Comparison of ENCODE assay signal across 8 cellular contexts in the genomic region with DNA sequence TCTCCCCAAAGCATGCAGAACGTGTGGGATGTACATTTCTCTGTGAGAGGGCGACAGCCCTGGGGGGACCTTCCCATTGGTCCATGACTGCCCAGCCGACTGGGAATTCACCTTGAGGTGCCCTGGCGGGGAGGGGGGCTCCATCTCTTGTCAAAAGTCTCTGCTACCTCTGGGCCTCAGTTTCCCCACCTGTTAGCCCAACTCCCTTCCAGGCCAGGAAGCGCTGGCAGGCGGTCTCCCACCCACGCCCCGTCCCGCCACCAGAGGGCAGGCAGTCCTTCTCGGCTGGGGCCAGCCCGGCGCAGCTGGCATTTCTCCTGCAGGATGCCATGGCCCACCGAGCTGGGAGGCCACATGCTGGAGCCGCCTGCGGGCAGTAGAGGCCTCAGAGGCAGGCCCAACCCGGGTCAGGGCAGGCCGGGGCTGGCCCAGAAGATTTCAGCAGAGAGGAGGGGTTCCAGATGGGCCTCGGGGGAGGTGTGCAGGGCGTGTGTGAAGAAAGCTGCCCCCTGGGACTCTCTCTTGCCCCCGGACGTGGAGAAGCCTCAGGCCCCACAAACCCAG. TPM values are rescaled to one million over a fixed set of nuclear protein-coding genes. Genes with fewer than 3 reads are reported as not detected.
DNase-seq lines count a peak whose midpoint lies in the region; ATAC-seq, FAIRE-seq and TF ChIP-seq lines count a peak whose summit lies in the region.

No MANE protein-coding gene starts in this region.

- CTCF ChIA-PET in CD4-positive, alpha-beta memory T cell (lab: Charles Lee; ENCODE audit: partially characterized antibody): interaction anchor here (0.9 to 8.4 kb wide), 14 partner anchors 9 to 117 kb away, joined by 3 to 72 read pairs (median 10); partner anchors contain the start of genes CD7 and HEXD
- CTCF ChIA-PET in GM12878 (lab: Yijun Ruan, JAX): interaction anchor here (0.7 to 8.7 kb wide), 19 partner anchors 8 to 270 kb away, joined by 3 to 94 read pairs (median 4); partner anchors contain the start of gene RAC3

- no peak for TF ChIP-seq POLR2A in GM12878 (IDR thresholded peaks at IDR 0.05; ENCODE audit: low read depth, low read length)

- peak overlapping the region; percentile 64 for H3K27ac ChIP-seq in CD4-positive, alpha-beta memory T cell (ENCODE audit: low read depth, low read length)
- H3K27ac ChIP-seq in GM12878 (ENCODE audit: control insufficient read depth, insufficient read depth) (no peak overlapping the region), hepatocyte (no peak overlapping the region)

- no peaks in the 10 kb centered on the region for H3K9me2 ChIP-seq in hepatocyte (replicated peaks; ENCODE audit: insufficient read depth)

- H3K27me3 Mint-ChIP-seq in CD4-positive, alpha-beta memory T cell: no peaks in the 10 kb centered on the region

- H3K27me3 ChIP-seq in CD4-positive, alpha-beta memory T cell (ENCODE audit: insufficient read depth, low read length): no peaks in the 10 kb centered on the region
- H3K27me3 ChIP-seq in GM12878 (replicated peaks in 1 of 2; ENCODE audit: control insufficient read depth in 2 of 2, insufficient read depth in 2 of 2, low read length in 1 of 2) (no peaks in the 10 kb centered on the region; a peak in 1 of 4 replicates), hepatocyte (no peaks in the 10 kb centered on the region)

- SMC1A ChIA-PET in GM12878 (lab: Charles Lee; ENCODE audit: uncharacterized antibody, unreplicated experiment): interaction anchor here (0.6 to 5.1 kb wide), 15 partner anchors 11 to 362 kb away, joined by 3 to 42 read pairs (median 4); partner anchors contain the start of gene CD7

- H3K27ac Mint-ChIP-seq in CD4-positive, alpha-beta memory T cell: peak overlapping the region; percentile 72 to 100 (median 100)

- TF ChIP-seq CTCF in GM12878 (IDR thresholded peaks at IDR 0.05 in 2 of 3, conservative IDR thresholded peaks at IDR 0.05 in 1 of 3; ENCODE audit: control insufficient read depth in 2 of 3, extremely low read depth in 1 of 3, insufficient read depth in 1 of 3, low read depth in 3 of 3, low read length in 3 of 3) (peak; percentile 63 to 92 (median 79)), hepatocyte (IDR thresholded peaks at IDR 0.05; ENCODE audit: poor library complexity) (peak; percentile 62)

- FAIRE-seq in GM12878 (lab: Jason Lieb, UNC): no peak

- TF ChIP-seq EP300 in GM12878 (IDR thresholded peaks at IDR 0.05; ENCODE audit: borderline replicate concordance in 1 of 2, control insufficient read depth in 1 of 2, low read depth in 2 of 2, low read length in 2 of 2): no peak; a peak in 1 of 4 replicates

- DNase-seq in CD4-positive, alpha-beta memory T cell: peak; percentile 54 to 67 (median 56)
- DNase-seq in HT-29 (ENCODE audit: low spot score) (peak; percentile 64), T-helper 1 cell (peak in 4 of 5 donors; percentile 55 to 68 (median 56)), GM12878 (ENCODE audit: low read depth, low spot score) (no peak), hepatocyte (ENCODE audit: low spot score) (peak; percentile 76), NCI-H2107 treated with DMSO at 0.1 percent for 48 hours (lab: John Stamatoyannopoulos, UW; ENCODE audit: unreplicated experiment) (no peak), NCI-H2029 (lab: John Stamatoyannopoulos, UW) (no peak)
- DNase-seq in stimulated activated CD4-positive, alpha-beta T cell treated with anti-CD3 and anti-CD28 coated beads, Interleukin-2, amount 100 ng/mL, for 24 hours: peak; percentile 71 to 82

- peaks cover 97% of the 10 kb centered on the region for H3K4me1 ChIP-seq in CD4-positive, alpha-beta memory T cell (ENCODE audit: insufficient read depth, low read length)
- H3K4me1 ChIP-seq in GM12878 (ENCODE audit: control insufficient read depth, insufficient read depth, low read length) (peaks cover 43% of the 10 kb centered on the region), hepatocyte (ENCODE audit: insufficient read depth) (peaks cover 60% of the 10 kb centered on the region)

- POLR2A ChIA-PET in CD4-positive, alpha-beta memory T cell (lab: Charles Lee; ENCODE audit: partially characterized antibody): interaction anchor here (1.0 to 10.4 kb wide), 13 partner anchors 9 to 100 kb away, joined by 3 to 172 read pairs (median 14); partner anchors contain the start of genes CD7, CSNK1D, SECTM1 and SLC16A3
- POLR2A ChIA-PET in GM12878 (lab: Charles Lee): interaction anchor here (1.1 to 4.0 kb wide), 6 partner anchors 9 to 95 kb away, joined by 4 to 32 read pairs (median 6); no protein-coding TSS in a partner anchor

- ATAC-seq in GM12878: peak; percentile 19

- H3K9ac ChIP-seq in GM12878 (ENCODE audit: control insufficient read depth, insufficient read depth, low read length): no peak overlapping the region

- WGBS in GM12878 (ENCODE audit: insufficient coverage, insufficient replicate concordance, low lambda C conversion rate, missing lambda C conversion rate): 23% methylated on average over 21 of the region's 21 CpGs
- 60% methylated on average over 20 of the region's 21 CpGs for WGBS in hepatocyte (ENCODE audit: low lambda C conversion rate, missing lambda C conversion rate)

- RAD21 ChIA-PET in GM12878 (lab: Charles Lee; ENCODE audit: unreplicated experiment): interaction anchor here (1.0 to 7.9 kb wide), 15 partner anchors 8 to 271 kb away, joined by 3 to 77 read pairs (median 5); partner anchors contain the start of genes CSNK1D and SLC16A3

- peaks cover 35 to 91% (median 67%) of the 10 kb centered on the region in 4 donors for H3K4me1 Mint-ChIP-seq in CD4-positive, alpha-beta memory T cell

- H3K4me3 ChIP-seq in CD4-positive, alpha-beta memory T cell (ENCODE audit: low read length in 2 of 2): no peak overlapping the region
- H3K4me3 ChIP-seq in GM12878 (no peak overlapping the region), hepatocyte (no peak overlapping the region)

- H3K79me2 ChIP-seq in GM12878 (ENCODE audit: control insufficient read depth, insufficient read depth, low read length) (no peaks in the 10 kb centered on the region), hepatocyte (no peaks in the 10 kb centered on the region)

- no peak overlapping the region for H3K4me2 ChIP-seq in GM12878 (ENCODE audit: control insufficient read depth, insufficient read depth)
- H3K4me2 ChIP-seq in hepatocyte: no peak overlapping the region

- H3K36me3 ChIP-seq in CD4-positive, alpha-beta memory T cell (ENCODE audit: insufficient read depth, low read length): no peaks in the 10 kb centered on the region
- H3K36me3 ChIP-seq in GM12878 (ENCODE audit: control insufficient read depth in 2 of 2, insufficient read depth in 2 of 2, low read length in 1 of 2) (no peaks in the 10 kb centered on the region), hepatocyte (replicated peaks; ENCODE audit: insufficient read depth, low read depth) (no peaks in the 10 kb centered on the region)

- H3K36me3 Mint-ChIP-seq in CD4-positive, alpha-beta memory T cell: peaks cover 0 to 13% of the 10 kb centered on the region in 2 donors

- peak; percentile 60 for TF ChIP-seq RAD21 in GM12878 (IDR thresholded peaks at IDR 0.05; ENCODE audit: insufficient read depth, low read depth, low read length)

- intact Hi-C loops in CD4-positive, alpha-beta memory T cell (cut with micrococcal nuclease): no loop called here
- intact Hi-C loops in GM12878 (cut with micrococcal nuclease; ENCODE audit: unreplicated experiment): no loop called here

- H3K9me3 ChIP-seq in CD4-positive, alpha-beta memory T cell (ENCODE audit: control insufficient read depth in 1 of 2, low read length in 2 of 2): no peaks in the 10 kb centered on the region
- H3K9me3 ChIP-seq in GM12878 (replicated peaks; ENCODE audit: control insufficient read depth, insufficient read depth, low read length) (no peaks in the 10 kb centered on the region), hepatocyte (ENCODE audit: low read depth) (no peaks in the 10 kb centered on the region)

- no peak overlapping the region; the same call in 1 of the 2 replicates for H2AFZ ChIP-seq in GM12878 (ENCODE audit: control insufficient read depth, low read depth, low read length)
- no peak overlapping the region for H2AFZ ChIP-seq in hepatocyte

- H4K20me1 ChIP-seq in GM12878 (ENCODE audit: control insufficient read depth, insufficient read depth) (no peaks in the 10 kb centered on the region), hepatocyte (ENCODE audit: insufficient read depth, poor library complexity, severe bottlenecking) (no peaks in the 10 kb centered on the region)

- no peaks in the 10 kb centered on the region for H3K9me3 Mint-ChIP-seq in CD4-positive, alpha-beta memory T cell

- in situ Hi-C loops in GM12878 (cut with MboI): no loop called here

- BruUV-seq in GM12878 (replicated peaks; lab: Mats Ljungman, UMichigan): no TSS peak

- peak overlapping the region in 4 of 8 donors; percentile 43 to 96 (median 79) for H3K4me3 Mint-ChIP-seq in CD4-positive, alpha-beta memory T cell

RNA-seq across cellular contexts. Expression of gene CD7, which starts 16.6 kb away (rescaled TPM):
- total RNA-seq in CD4-positive, alpha-beta memory T cell: 10 to 100 TPM; 40.9 to 41.0 TPM
- 10 to 100 TPM; 53.1 to 82.6 TPM for polyA plus RNA-seq in CD4-positive, alpha-beta memory T cell
- not detected in 2 replicates for total RNA-seq in HT-29 (2014; rRNA removed; shearing (Covaris generic))
- not detected in 2 replicates for total RNA-seq in GM12878 (2013; cell fraction: nucleolus; rRNA removed)
- total RNA-seq in GM12878 (2014; rRNA removed) (not detected in 2 replicates), GM12878 (2014; rRNA removed; fragmentation: Illumina TruSeq; extraction: Trizol) (not detected in 2 replicates), GM12878 (2021) (0.33 TPM in 1 of 2 replicates, not detected in the other), hepatocyte (0.64 and 1.8 TPM in 2 replicates)
- not detected for polyA plus RNA-seq in GM12878 (2011; ENCODE audit: low read depth)
- polyA plus RNA-seq in GM12878 (2011; rRNA removed) (not detected in 2 replicates), GM12878 (2014; fragmentation: Illumina TruSeq; extraction: Trizol) (not detected in 2 replicates), GM12878 (2014; fragmentation: Nextera tagmentation; extraction: Ambion mirVana) (not detected), GM12878 (2014; rRNA removed) (0.60 TPM in 1 of 2 replicates, not detected in the other), GM12878 (2016; fragmentation: Nextera tagmentation; extraction: Ambion mirVana) (not detected), hepatocyte (7.0 and 7.8 TPM in 2 replicates)
- polyA plus RNA-seq in GM12878 (2011; cell fraction: cytosol; rRNA removed): 0.07 and 0.18 TPM in 2 replicates
- 0.33 and 0.53 TPM in 2 replicates for polyA plus RNA-seq in GM12878 (2011; cell fraction: nucleus; rRNA removed)
- polyA plus RNA-seq in GM12878 (2012): 0.14 TPM in 1 of 2 replicates, not detected in the other
- not detected in 2 replicates for polyA minus RNA-seq in GM12878 (2011; rRNA and poly(A)+ RNA removed)
- polyA minus RNA-seq in GM12878 (2011; cell fraction: cytosol; rRNA and poly(A)+ RNA removed): not detected in 2 replicates
- 0.19 TPM in 1 of 2 replicates, not detected in the other for polyA minus RNA-seq in GM12878 (2011; cell fraction: nucleus; rRNA and poly(A)+ RNA removed)

RNA-seq across cellular contexts. Expression of gene CSNK1D, which starts 27.3 kb away (rescaled TPM):
- 100 to 1,000 TPM; 182 TPM for total RNA-seq in CD4-positive, alpha-beta memory T cell
- 10 to 100 TPM; 31.6 to 77.2 TPM for polyA plus RNA-seq in CD4-positive, alpha-beta memory T cell
- 47.8 and 60.4 TPM in 2 replicates for total RNA-seq in HT-29 (2014; rRNA removed; shearing (Covaris generic))
- total RNA-seq in GM12878 (2013; cell fraction: nucleolus; rRNA removed): 85.1 and 93.8 TPM in 2 replicates
- 17.3 and 25.0 TPM in 2 replicates for total RNA-seq in GM12878 (2014; rRNA removed)
- 26.4 and 27.8 TPM in 2 replicates for total RNA-seq in GM12878 (2014; rRNA removed; fragmentation: Illumina TruSeq; extraction: Trizol)
- 85.5 and 94.2 TPM in 2 replicates for total RNA-seq in GM12878 (2021)
- 42.9 TPM for polyA plus RNA-seq in GM12878 (2011; ENCODE audit: low read depth)
- polyA plus RNA-seq in GM12878 (2011; rRNA removed): 40.7 and 54.4 TPM in 2 replicates
- 58.6 and 69.9 TPM in 2 replicates for polyA plus RNA-seq in GM12878 (2011; cell fraction: cytosol; rRNA removed)
- 236 and 302 TPM in 2 replicates for polyA plus RNA-seq in GM12878 (2011; cell fraction: nucleus; rRNA removed)
- polyA plus RNA-seq in GM12878 (2012): 62.0 and 78.9 TPM in 2 replicates
- polyA plus RNA-seq in GM12878 (2014; fragmentation: Illumina TruSeq; extraction: Trizol): 72.5 and 105 TPM in 2 replicates
- polyA plus RNA-seq in GM12878 (2014; fragmentation: Nextera tagmentation; extraction: Ambion mirVana): 10 to 100 TPM in 1 of 2 experiments, 1 to 10 TPM in 1; 5.7 to 13.0 TPM
- polyA plus RNA-seq in GM12878 (2014; rRNA removed): 74.9 and 90.3 TPM in 2 replicates
- polyA plus RNA-seq in GM12878 (2016; fragmentation: Nextera tagmentation; extraction: Ambion mirVana): 10 to 100 TPM; 61.8 to 63.4 TPM
- polyA minus RNA-seq in GM12878 (2011; rRNA and poly(A)+ RNA removed): 53.9 and 56.8 TPM in 2 replicates
- 25.1 and 26.0 TPM in 2 replicates for polyA minus RNA-seq in GM12878 (2011; cell fraction: cytosol; rRNA and poly(A)+ RNA removed)
- 38.6 and 73.4 TPM in 2 replicates for polyA minus RNA-seq in GM12878 (2011; cell fraction: nucleus; rRNA and poly(A)+ RNA removed)
- total RNA-seq in hepatocyte: 55.7 and 72.5 TPM in 2 replicates
- 152 and 193 TPM in 2 replicates for polyA plus RNA-seq in hepatocyte

RNA-seq across cellular contexts. Expression of gene SECTM1, which starts 32.8 kb away (rescaled TPM):
- total RNA-seq in CD4-positive, alpha-beta memory T cell: 1 to 10 TPM; 5.3 to 6.1 TPM
- 1 to 10 TPM; 2.2 to 4.3 TPM for polyA plus RNA-seq in CD4-positive, alpha-beta memory T cell
- total RNA-seq in HT-29 (2014; rRNA removed; shearing (Covaris generic)): 2.9 and 3.2 TPM in 2 replicates
- not detected in 2 replicates for total RNA-seq in GM12878 (2013; cell fraction: nucleolus; rRNA removed)
- total RNA-seq in GM12878 (2014; rRNA removed) (not detected in 2 replicates), GM12878 (2014; rRNA removed; fragmentation: Illumina TruSeq; extraction: Trizol) (not detected in 2 replicates), GM12878 (2021) (0.08 TPM in 1 of 2 replicates, not detected in the other), hepatocyte (9.3 and 9.7 TPM in 2 replicates)
- not detected for polyA plus RNA-seq in GM12878 (2011; ENCODE audit: low read depth)
- polyA plus RNA-seq in GM12878 (2011; rRNA removed) (0.12 TPM in 1 of 2 replicates, not detected in the other), GM12878 (2014; fragmentation: Illumina TruSeq; extraction: Trizol) (0.10 TPM in 1 of 2 replicates, not detected in the other), GM12878 (2014; fragmentation: Nextera tagmentation; extraction: Ambion mirVana) (not detected), GM12878 (2014; rRNA removed) (0.11 TPM in 1 of 2 replicates, not detected in the other), GM12878 (2016; fragmentation: Nextera tagmentation; extraction: Ambion mirVana) (under 1 TPM in 1 of 2 experiments, not detected in 1; 0.13 TPM), hepatocyte (9.9 and 15.0 TPM in 2 replicates)
- polyA plus RNA-seq in GM12878 (2011; cell fraction: cytosol; rRNA removed): 0.15 and 0.22 TPM in 2 replicates
- 0.09 and 0.21 TPM in 2 replicates for polyA plus RNA-seq in GM12878 (2011; cell fraction: nucleus; rRNA removed)
- 0.07 TPM in 1 of 2 replicates, not detected in the other for polyA plus RNA-seq in GM12878 (2012)
- 0.10 TPM in 1 of 2 replicates, not detected in the other for polyA minus RNA-seq in GM12878 (2011; rRNA and poly(A)+ RNA removed)
- not detected in 2 replicates for polyA minus RNA-seq in GM12878 (2011; cell fraction: cytosol; rRNA and poly(A)+ RNA removed)
- polyA minus RNA-seq in GM12878 (2011; cell fraction: nucleus; rRNA and poly(A)+ RNA removed): not detected in 2 replicates

RNA-seq across cellular contexts. Expression of gene TEX19, which starts 58.3 kb away (rescaled TPM):
- not detected for total RNA-seq in CD4-positive, alpha-beta memory T cell
- not detected for polyA plus RNA-seq in CD4-positive, alpha-beta memory T cell
- 0.10 and 1.1 TPM in 2 replicates for total RNA-seq in HT-29 (2014; rRNA removed; shearing (Covaris generic))
- total RNA-seq in GM12878 (2013; cell fraction: nucleolus; rRNA removed): not detected in 2 replicates
- total RNA-seq in GM12878 (2014; rRNA removed) (0.11 TPM in 1 of 2 replicates, not detected in the other), GM12878 (2014; rRNA removed; fragmentation: Illumina TruSeq; extraction: Trizol) (0.14 and 0.22 TPM in 2 replicates), GM12878 (2021) (0.19 TPM in 1 of 2 replicates, not detected in the other), hepatocyte (not detected in 2 replicates)
- not detected for polyA plus RNA-seq in GM12878 (2011; ENCODE audit: low read depth)
- polyA plus RNA-seq in GM12878 (2011; rRNA removed) (0.26 and 0.27 TPM in 2 replicates), GM12878 (2014; fragmentation: Illumina TruSeq; extraction: Trizol) (0.09 TPM in 1 of 2 replicates, not detected in the other), GM12878 (2014; fragmentation: Nextera tagmentation; extraction: Ambion mirVana) (under 1 TPM in 1 of 2 experiments, not detected in 1; 0.03 TPM), GM12878 (2014; rRNA removed) (0.05 and 0.32 TPM in 2 replicates), GM12878 (2016; fragmentation: Nextera tagmentation; extraction: Ambion mirVana) (under 1 TPM in 1 of 2 experiments, not detected in 1; 0.13 TPM), hepatocyte (not detected in 2 replicates)
- polyA plus RNA-seq in GM12878 (2011; cell fraction: cytosol; rRNA removed): 0.33 and 0.39 TPM in 2 replicates
- 0.18 and 0.19 TPM in 2 replicates for polyA plus RNA-seq in GM12878 (2011; cell fraction: nucleus; rRNA removed)
- 0.07 TPM in 1 of 2 replicates, not detected in the other for polyA plus RNA-seq in GM12878 (2012)
- polyA minus RNA-seq in GM12878 (2011; rRNA and poly(A)+ RNA removed): 0.22 and 0.62 TPM in 2 replicates
- not detected in 2 replicates for polyA minus RNA-seq in GM12878 (2011; cell fraction: cytosol; rRNA and poly(A)+ RNA removed)
- not detected in 2 replicates for polyA minus RNA-seq in GM12878 (2011; cell fraction: nucleus; rRNA and poly(A)+ RNA removed)

Comparison
In these comparisons a context has a peak if more than half of its experiments do, and no peak if none do; other contexts are left out.
1. DNase-seq: peak in CD4-positive, alpha-beta memory T cell (5 of 5), HT-29 (single experiment), T-helper 1 cell (4 of 5), hepatocyte (single experiment) and stimulated activated CD4-positive, alpha-beta T cell treated with anti-CD3 and anti-CD28 coated beads, Interleukin-2, amount 100 ng/mL, for 24 hours (2 of 2); none in GM12878 (single experiment), NCI-H2107 treated with DMSO at 0.1 percent for 48 hours (single experiment) and NCI-H2029 (single experiment).
2. RNA of gene CD7, which starts 16.6 kb away (total RNA-seq): 40.9 to 41.0 TPM in CD4-positive, alpha-beta memory T cell; 0.64 to 1.8 TPM in hepatocyte, 0.33 TPM in GM12878 and not detected in HT-29; every median in the first group is over 10 times any median in the second.